ENCODE assay signal across 8 cellular contexts in the genomic region with DNA sequence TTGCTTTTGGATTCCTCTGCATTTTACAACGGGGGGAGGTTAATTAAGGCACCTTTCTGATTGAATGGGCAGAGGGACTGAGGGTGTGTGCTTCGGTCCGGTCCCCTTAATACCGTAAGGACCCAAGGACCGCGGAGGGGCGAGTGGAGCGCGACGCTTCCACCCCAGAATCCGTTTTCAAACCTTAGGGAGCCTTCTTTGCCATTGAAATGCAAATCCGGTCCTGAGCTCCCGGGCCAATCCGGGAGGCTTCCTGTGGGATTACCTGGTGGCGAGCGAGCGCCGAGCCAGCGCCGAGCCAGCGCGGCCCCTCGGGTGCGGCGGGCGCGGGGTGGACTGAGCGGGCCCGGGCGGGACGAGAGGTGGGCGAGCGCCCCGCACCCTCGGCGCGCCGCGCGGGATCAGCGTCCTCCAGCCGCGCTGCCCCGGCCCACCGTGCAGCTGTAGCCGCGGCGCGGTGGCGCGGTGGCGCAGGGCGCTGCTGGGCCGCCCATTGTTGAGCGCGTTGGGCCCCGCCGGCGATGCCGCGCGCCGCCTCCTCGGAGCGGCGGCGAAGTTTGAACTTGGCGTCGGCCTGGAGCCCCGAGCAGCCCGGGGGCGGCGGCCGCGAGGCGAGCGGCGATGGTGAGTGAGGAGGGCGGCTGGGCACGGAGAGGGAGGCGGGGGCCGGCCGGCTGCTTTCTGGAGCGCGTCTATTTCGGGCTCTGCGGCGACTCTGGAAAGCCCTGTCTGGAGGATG.
DNase-seq lines count a peak whose midpoint lies in the region; TF ChIP-seq lines count a peak whose summit lies in the region.

No MANE protein-coding gene starts in this region.

- H3K27me3 ChIP-seq in GM06990 (replicated peaks; ENCODE audit: control insufficient read depth, insufficient read depth, low read length) (no peaks in the 10 kb centered on the region; the same call in 1 of the 2 replicates), brain microvascular endothelial cell (replicated peaks) (no peaks in the 10 kb centered on the region)

- peaks cover 0 to 6% (median 0%) of the 10 kb centered on the region in 6 donors for H3K9me3 Mint-ChIP-seq in immature natural killer cell

- TF ChIP-seq CTCF in GM06990 (IDR thresholded peaks at IDR 0.05; ENCODE audit: insufficient read depth, low read length, poor library complexity, severe bottlenecking) (no peak), HFF-Myc (IDR thresholded peaks at IDR 0.05; ENCODE audit: low read depth, low read length, missing control alignments) (no peak), brain microvascular endothelial cell (IDR thresholded peaks at IDR 0.05; ENCODE audit: low read depth, low read length, missing control alignments) (no peak)

- no peak overlapping the region for H3K27ac ChIP-seq in brain microvascular endothelial cell

- peak overlapping the region in 4 of 5 donors; percentile 15 to 73 (median 54) for H3K4me3 Mint-ChIP-seq in immature natural killer cell

- DNase-seq in GM06990 (ENCODE audit: extremely low read depth, insufficient read length): peak; percentile 32
- no peak for DNase-seq in HFF-Myc (ENCODE audit: extremely low read depth, low read depth)
- DNase-seq in NCI-H748 treated with DMSO at 0.1 percent for 48 hours (lab: John Stamatoyannopoulos, UW): peak; percentile 56
- no peak for DNase-seq in brain microvascular endothelial cell
- DNase-seq in immature natural killer cell: no peak
- DNase-seq in stimulated activated CD4-positive, alpha-beta T cell treated with anti-CD3 and anti-CD28 coated beads, Interleukin-15, amount 100 ng/mL, for 24 hours: peak; percentile 46
- no peak for DNase-seq in putamen (ENCODE audit: low spot score)
- no peak for DNase-seq in SIG-M5 (lab: John Stamatoyannopoulos, UW)

- in situ Hi-C loops in brain microvascular endothelial cell (cut with HindIII; ENCODE audit: low pct_ligation_motif_present, low sequenced_read_pairs): no loop called here

- H3K27ac Mint-ChIP-seq in immature natural killer cell: no peak overlapping the region

- peaks cover 12 to 15% of the 10 kb centered on the region in 2 donors for H3K4me1 Mint-ChIP-seq in immature natural killer cell

- peak overlapping the region; percentile 61 for H3K4me3 ChIP-seq in GM06990 (replicated peaks; ENCODE audit: low read depth, low read length)
- peak overlapping the region; percentile 75 for H3K4me3 ChIP-seq in HFF-Myc (replicated peaks; ENCODE audit: low read depth, low read length)
- H3K4me3 ChIP-seq in brain microvascular endothelial cell (ENCODE audit: low read depth, low read length): peak overlapping the region; percentile 64

- H3K27me3 Mint-ChIP-seq in immature natural killer cell (ENCODE audit: low read depth in 3 of 3): peaks cover 7 to 27% (median 14%) of the 10 kb centered on the region in 3 donors

- peaks cover 0 to 3% (median 0%) of the 10 kb centered on the region in 3 donors for H3K36me3 Mint-ChIP-seq in immature natural killer cell

- no peaks in the 10 kb centered on the region for H3K36me3 ChIP-seq in GM06990 (ENCODE audit: control insufficient read depth, insufficient read depth, low read length)
- no peaks in the 10 kb centered on the region for H3K36me3 ChIP-seq in brain microvascular endothelial cell (replicated peaks)

Comparison
In these comparisons a context has a peak if more than half of its experiments do, and no peak if none do; other contexts are left out.
1. DNase-seq: peak in GM06990 (single experiment), NCI-H748 treated with DMSO at 0.1 percent for 48 hours (single experiment) and stimulated activated CD4-positive, alpha-beta T cell treated with anti-CD3 and anti-CD28 coated beads, Interleukin-15, amount 100 ng/mL, for 24 hours (single experiment); none in HFF-Myc (single experiment), brain microvascular endothelial cell (single experiment), immature natural killer cell (0 of 3), putamen (single experiment) and SIG-M5 (single experiment).
2. Peak in every context shown above with its lines, with median percentiles within 50 percentile points of each other: H3K4me3 ChIP-seq.